8 cellular contexts compared by ENCODE assay signal in the genomic region with DNA sequence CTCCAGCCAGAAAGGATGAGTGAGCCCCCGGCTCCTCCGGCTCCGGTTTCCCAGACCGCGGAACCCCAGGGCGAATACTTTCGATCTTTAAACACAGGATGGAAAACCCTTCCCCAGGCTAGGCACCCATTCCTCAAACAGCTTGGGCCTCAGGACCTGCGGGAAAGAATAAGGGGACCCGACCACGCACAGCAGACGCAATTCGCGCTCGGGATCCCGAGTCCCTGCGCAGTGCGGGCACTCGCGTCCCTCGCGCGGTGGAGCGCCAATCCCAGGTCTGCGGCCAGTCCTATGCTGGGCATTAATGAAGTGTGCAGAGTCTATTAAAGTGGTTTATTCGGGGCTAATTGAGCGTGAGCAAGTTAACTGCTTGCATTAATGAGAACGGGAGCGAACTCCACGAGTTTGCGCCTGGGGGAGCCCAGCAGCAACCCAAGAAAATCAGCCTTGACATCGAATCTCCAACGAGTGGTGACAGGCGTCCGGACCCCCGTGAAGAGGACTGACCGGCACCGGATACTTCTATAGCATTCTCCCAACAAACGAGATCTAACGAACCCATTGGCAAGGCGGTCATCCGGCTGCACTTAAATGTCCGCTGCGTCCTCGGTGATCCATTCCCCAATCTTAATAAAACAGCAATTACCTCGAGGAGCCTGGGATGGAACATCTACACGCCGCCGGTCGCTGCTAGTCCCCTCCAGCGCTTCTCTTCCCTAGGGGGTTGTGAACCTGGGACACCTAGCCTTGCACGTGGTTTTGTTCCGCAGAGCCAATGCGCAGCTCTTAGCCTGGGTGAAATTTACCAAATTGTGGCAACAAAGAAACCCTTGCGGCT. TPM values are rescaled to one million over a fixed set of nuclear protein-coding genes. Genes with fewer than 3 reads are reported as not detected.
DNase-seq lines count a peak whose midpoint lies in the region; TF ChIP-seq lines count a peak whose summit lies in the region.

No MANE protein-coding gene starts in this region.

- TF ChIP-seq EP300 in sigmoid colon (IDR thresholded peaks at IDR 0.05) = no peak

- 19 to 50% methylated on average over 54 of the region's 54 CpGs for WGBS in sigmoid colon, 2 donors

- peaks cover 2% of the 10 kb centered on the region for H3K36me3 Mint-ChIP-seq in glutamatergic neuron (ENCODE audit: unreplicated experiment)

- H3K4me1 Mint-ChIP-seq in glutamatergic neuron (ENCODE audit: low read depth, unreplicated experiment) = peaks cover 9% of the 10 kb centered on the region

- TF ChIP-seq CTCF in WI38 (IDR thresholded peaks at IDR 0.05; ENCODE audit: low read depth, low read length) = no peak
- TF ChIP-seq CTCF in glutamatergic neuron (IDR thresholded peaks at IDR 0.05; ENCODE audit: partially characterized antibody, unreplicated experiment) = no peak
- no peak for TF ChIP-seq CTCF in sigmoid colon (IDR thresholded peaks at IDR 0.05)

- TF ChIP-seq POLR2A in sigmoid colon (IDR thresholded peaks at IDR 0.05) = no peak

- H3K9me3 Mint-ChIP-seq in glutamatergic neuron (ENCODE audit: unreplicated experiment) = peaks cover 10% of the 10 kb centered on the region

- peak overlapping the region; percentile 61 for H3K4me3 Mint-ChIP-seq in glutamatergic neuron (ENCODE audit: unreplicated experiment)

- no peaks in the 10 kb centered on the region for H3K9me3 ChIP-seq in sigmoid colon

- no peak overlapping the region for H3K27ac Mint-ChIP-seq in glutamatergic neuron (ENCODE audit: unreplicated experiment)

- H3K27me3 Mint-ChIP-seq in glutamatergic neuron (ENCODE audit: unreplicated experiment) = peaks cover 44% of the 10 kb centered on the region

- H3K4me3 ChIP-seq in WI38 (ENCODE audit: low read depth, low read length) = peak overlapping the region; percentile 98
- peak overlapping the region; percentile 64 to 76 (median 71) for H3K4me3 ChIP-seq in sigmoid colon

- H3K4me1 ChIP-seq in sigmoid colon = peaks cover 0 to 55% (median 30%) of the 10 kb centered on the region in 4 donors

- peaks cover 0 to 69% (median 0%) of the 10 kb centered on the region in 3 donors for H3K27me3 ChIP-seq in sigmoid colon

- peaks cover 0 to 11% (median 2%) of the 10 kb centered on the region in 4 donors for H3K36me3 ChIP-seq in sigmoid colon

- peak overlapping the region; percentile 82 to 94 (median 86) for H3K27ac ChIP-seq in sigmoid colon

- intact Hi-C loops in sigmoid colon (cut with DNase I) = loop anchor here (5.0 kb wide), 2 partner anchors 464 to 696 kb away; partner anchors contain the start of gene LAPTM4A

- DNase-seq in GM03348 (ENCODE audit: low spot score) = peak; percentile 20
- DNase-seq in glutamatergic neuron = peak; percentile 23
- DNase-seq in sigmoid colon = no peak
- no peak for DNase-seq in NCI-H187 (lab: John Stamatoyannopoulos, UW)
- no peak for DNase-seq in NOMO-1 treated with dmso at 0.1 percent for 144 hours (lab: John Stamatoyannopoulos, UW; ENCODE audit: unreplicated experiment)
- no peak for DNase-seq in AG08395 (ENCODE audit: low spot score)
- no peak for DNase-seq in MV-4-11 (lab: John Stamatoyannopoulos, UW)

RNA-seq across cellular contexts. Expression of gene OSR1, which starts 1.7 kb away (rescaled TPM):
- total RNA-seq in glutamatergic neuron (ENCODE audit: unreplicated experiment) = 0.42 TPM
- 10 to 100 TPM in 3 of 4 donors, 1 to 10 TPM in 1; 7.8 to 33.0 (median 19.7) TPM for total RNA-seq in sigmoid colon
- polyA plus RNA-seq in sigmoid colon = 1 to 10 TPM in 2 of 3 donors, under 1 TPM in 1; 0.69 to 6.2 (median 3.0) TPM

Comparison
In these comparisons a context has a peak if more than half of its experiments do, and no peak if none do; other contexts are left out.
1. DNase-seq: peak in GM03348 (single experiment) and glutamatergic neuron (single experiment); none in sigmoid colon (single experiment), NCI-H187 (0 of 2), NOMO-1 treated with dmso at 0.1 percent for 144 hours (single experiment), AG08395 (single experiment) and MV-4-11 (single experiment).